ENCODE assay signal across 21 cellular contexts in the genomic region with DNA sequence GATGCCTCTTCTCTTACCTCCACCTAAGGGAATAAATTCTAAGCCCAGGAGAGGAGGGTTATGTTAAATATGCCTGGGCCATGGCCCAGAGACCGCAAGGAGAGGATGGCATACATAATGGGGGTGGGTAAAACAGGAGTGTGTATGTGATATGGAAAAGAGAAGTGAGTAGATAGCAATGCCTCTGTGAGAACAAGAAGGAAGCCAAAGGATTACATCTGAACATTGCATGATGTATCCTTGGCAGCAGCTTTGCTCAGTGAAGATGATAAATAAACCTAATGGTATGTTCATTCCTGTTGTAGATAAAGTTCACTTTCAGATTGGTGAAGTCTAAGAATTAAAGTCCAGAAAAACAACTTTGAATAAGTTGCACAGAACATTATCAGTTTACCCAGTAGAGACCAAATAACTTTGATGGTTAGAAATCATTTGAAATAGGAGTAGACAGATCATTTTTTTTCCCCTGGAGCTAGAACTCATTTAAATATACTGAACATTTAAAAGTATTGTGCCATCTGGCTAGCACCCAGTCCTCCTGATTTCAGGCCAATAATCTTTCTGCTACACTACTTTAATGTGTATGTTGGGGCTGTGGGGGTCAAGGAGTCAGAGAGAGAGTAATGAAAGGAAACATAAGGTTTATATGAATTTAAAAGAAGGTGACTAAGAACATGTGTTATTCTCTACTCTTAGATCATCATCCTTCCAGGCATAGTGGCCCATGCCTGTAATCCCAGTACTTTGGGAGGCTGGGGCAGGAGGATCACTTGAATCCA.
DNase-seq lines count a peak whose midpoint lies in the region; ATAC-seq, FAIRE-seq and TF ChIP-seq lines count a peak whose summit lies in the region.
"Had no signal": no experiment of that assay in that cellular context is flagged by ENCODE, and none has a peak within 500 bp of the region (broad histone marks: within the 10 kb centered on the region; RNA-seq: fewer than 3 reads in every experiment).

No MANE protein-coding gene starts in this region.

- ATAC-seq in pancreas (no peak), GM18858 (IDR thresholded peaks at IDR 0.05; ENCODE audit: unreplicated experiment) (no peak)
- ATAC-seq: activated CD4-positive, alpha-beta T cell treated with anti-CD3 and anti-CD28 coated beads for 36 hours had no signal

- H3K36me3 Mint-ChIP-seq in osteocyte (ENCODE audit: unreplicated experiment), result no peaks in the 10 kb centered on the region

- H3K9me3 Mint-ChIP-seq in osteocyte (ENCODE audit: unreplicated experiment), result peaks cover 3% of the 10 kb centered on the region

- FAIRE-seq in pancreas (lab: Jason Lieb, UNC), result no peak
- FAIRE-seq: frontal cortex, small intestine had no signal

- H3K4me3 Mint-ChIP-seq in osteocyte (ENCODE audit: unreplicated experiment), result no peak overlapping the region
- H3K4me3 Mint-ChIP-seq: activated CD4-positive, alpha-beta T cell treated with anti-CD3 and anti-CD28 coated beads for 36 hours had no signal

- H3K4me3 ChIP-seq in choroid plexus epithelial cell (ENCODE audit: low read depth, low read length) (no peak overlapping the region), pancreas (no peak overlapping the region)
- H3K4me3 ChIP-seq: cardiac muscle cell, left ventricle myocardium inferior had no signal

- H3K9me3 ChIP-seq in pancreas, result no peaks in the 10 kb centered on the region
- H3K9me3 ChIP-seq: left ventricle myocardium inferior had no signal

- H3K27ac ChIP-seq in pancreas, result no peak overlapping the region
- H3K27ac ChIP-seq: C4-2B, cardiac muscle cell, left ventricle myocardium inferior, parathyroid adenoma had no signal

- peaks cover 19% of the 10 kb centered on the region for H3K4me1 Mint-ChIP-seq in osteocyte (ENCODE audit: unreplicated experiment)
- H3K4me1 Mint-ChIP-seq: activated CD4-positive, alpha-beta T cell treated with anti-CD3 and anti-CD28 coated beads for 36 hours had no signal

- TF ChIP-seq CTCF in choroid plexus epithelial cell (conservative IDR thresholded peaks at IDR 0.05; ENCODE audit: low read depth, low read length) (no peak), osteocyte (IDR thresholded peaks at IDR 0.05) (no peak), pancreas (IDR thresholded peaks at IDR 0.05) (no peak)

- intact Hi-C loops in pancreas (cut with DNase I), result no loop called here

- H3K27me3 ChIP-seq in pancreas, result no peaks in the 10 kb centered on the region
- H3K27me3 ChIP-seq: cardiac muscle cell had no signal

- 92 to 100% methylated on average over 1 of the region's 1 CpG for WGBS in pancreas, 2 donors

- H3K4me1 ChIP-seq in pancreas, result peaks cover 3 to 9% (median 4%) of the 10 kb centered on the region in 3 donors

- no peaks in the 10 kb centered on the region for H3K27me3 Mint-ChIP-seq in osteocyte (ENCODE audit: unreplicated experiment)

- no peaks in the 10 kb centered on the region for H3K36me3 ChIP-seq in pancreas
- H3K36me3 ChIP-seq: cardiac muscle cell, left ventricle myocardium inferior had no signal

- peak overlapping the region; percentile 23 for H3K27ac Mint-ChIP-seq in osteocyte (ENCODE audit: unreplicated experiment)
- H3K27ac Mint-ChIP-seq: activated CD4-positive, alpha-beta T cell treated with anti-CD3 and anti-CD28 coated beads for 36 hours had no signal

- DNase-seq in GM04504 (ENCODE audit: low read depth) (peak; percentile 4), OCI-M1 (lab: John Stamatoyannopoulos, UW) (peak; percentile 87), choroid plexus epithelial cell (ENCODE audit: low read depth) (peak; percentile 67), osteocyte (ENCODE audit: extremely low spot score, unreplicated experiment) (no peak), pancreas (no peak), DMS153 treated with DMSO at 0.1 percent for 48 hours (lab: John Stamatoyannopoulos, UW; ENCODE audit: unreplicated experiment) (no peak)
- DNase-seq: activated CD4-positive, alpha-beta T cell treated with anti-CD3 and anti-CD28 coated beads for 36 hours; activated CD8-positive, alpha-beta memory T cell treated with anti-CD3 and anti-CD28 coated beads, Interleukin-2, amount 50 U/mL, for 48 hours; DND-41; effector CD4-positive, alpha-beta T cell; left ventricle myocardium inferior; NCI-H1436 treated with DMSO at 0.1 percent for 48 hours; NCI-H345; SIG-M5; small intestine; stimulated activated CD4-positive, alpha-beta T cell treated with anti-CD3 and anti-CD28 coated beads, Interleukin-4, amount 100 ng/mL, for 4 hours had no signal

Comparison
In these comparisons a context has a peak if more than half of its experiments do, and no peak if none do; other contexts are left out.
1. DNase-seq: peak in GM04504 (single experiment), OCI-M1 (single experiment) and choroid plexus epithelial cell (single experiment); none in osteocyte (single experiment), pancreas (0 of 6) and DMS153 treated with DMSO at 0.1 percent for 48 hours (single experiment).